Comparison of ENCODE assay signal across 39 cellular contexts in genomic region chrX:26007462-26007861, GRCh38.
"Had no signal": no experiment of that assay in that cellular context is flagged by ENCODE, and none has a peak within 500 bp of the region (broad histone marks: within the 10 kb centered on the region; RNA-seq: fewer than 3 reads in every experiment).

No MANE protein-coding gene starts in this region.

- H3K4me1 ChIP-seq: adrenal gland, ascending aorta, body of pancreas, breast epithelium had no signal

- FAIRE-seq: bronchial epithelial cell had no signal

- H3K36me3 Mint-ChIP-seq: activated naive CD4-positive, alpha-beta T cell treated with anti-CD3 and anti-CD28 coated beads, Interleukin-2, amount 10 ng/mL, durations not matched to agents 7 days and 5 days; activated naive CD4-positive, alpha-beta T cell treated with anti-CD3 and anti-CD28 coated beads, Interleukin-2, amount 50 U/mL, for 24 hours; activated naive CD4-positive, alpha-beta T cell treated with anti-CD3 and anti-CD28 coated beads, Interleukin-2, amount 50 U/mL, for 72 hours; activated naive CD8-positive, alpha-beta T cell; activated naive CD8-positive, alpha-beta T cell treated with anti-CD3 and anti-CD28 coated beads for 36 hours; activated naive CD8-positive, alpha-beta T cell treated with anti-CD3 and anti-CD28 coated beads, Interleukin-2, amount 10 ng/mL, durations not matched to agents 7 days and 5 days; brain had no signal

- H3K27me3 ChIP-seq: ascending aorta, body of pancreas, brain microvascular endothelial cell, breast epithelium, cardiac muscle cell had no signal

- H3K27me3 Mint-ChIP-seq: activated naive CD4-positive, alpha-beta T cell treated with anti-CD3 and anti-CD28 coated beads, Interleukin-2, amount 10 ng/mL, durations not matched to agents 7 days and 5 days; activated naive CD4-positive, alpha-beta T cell treated with anti-CD3 and anti-CD28 coated beads, Interleukin-2, amount 50 U/mL, for 24 hours; activated naive CD8-positive, alpha-beta T cell; activated naive CD8-positive, alpha-beta T cell treated with anti-CD3 and anti-CD28 coated beads for 36 hours; activated naive CD8-positive, alpha-beta T cell treated with anti-CD3 and anti-CD28 coated beads, Interleukin-2, amount 10 ng/mL, durations not matched to agents 7 days and 5 days; activated naive CD8-positive, alpha-beta T cell treated with anti-CD3 and anti-CD28 coated beads, Interleukin-2, amount 50 U/mL, for 24 hours; activated T-helper 17 cell treated with anti-CD3 and anti-CD28 coated beads, Interleukin-2, amount 50 U/mL, for 72 hours; central memory CD8-positive, alpha-beta T cell had no signal

- H3K9me3 Mint-ChIP-seq: activated naive CD8-positive, alpha-beta T cell treated with anti-CD3 and anti-CD28 coated beads for 36 hours; activated T-cell treated with anti-CD3 and anti-CD28 coated beads, Interleukin-2, amount 50 U/mL, for 24 hours had no signal

- H3K4me3 ChIP-seq: adrenal gland, ascending aorta, body of pancreas, breast epithelium, cardiac muscle cell had no signal

- H3K36me3 ChIP-seq: adrenal gland, ascending aorta, brain microvascular endothelial cell, breast epithelium, cardiac muscle cell had no signal

- H3K27ac Mint-ChIP-seq: activated naive CD4-positive, alpha-beta T cell treated with anti-CD3 and anti-CD28 coated beads for 36 hours; activated naive CD4-positive, alpha-beta T cell treated with anti-CD3 and anti-CD28 coated beads, Interleukin-2, amount 10 ng/mL, durations not matched to agents 7 days and 5 days; activated naive CD4-positive, alpha-beta T cell treated with anti-CD3 and anti-CD28 coated beads, Interleukin-2, amount 50 U/mL, for 24 hours; activated naive CD4-positive, alpha-beta T cell treated with anti-CD3 and anti-CD28 coated beads, Interleukin-2, amount 50 U/mL, for 72 hours; activated naive CD8-positive, alpha-beta T cell; activated naive CD8-positive, alpha-beta T cell treated with anti-CD3 and anti-CD28 coated beads for 36 hours; activated naive CD8-positive, alpha-beta T cell treated with anti-CD3 and anti-CD28 coated beads, Interleukin-2, amount 10 ng/mL, durations not matched to agents 7 days and 5 days; activated naive CD8-positive, alpha-beta T cell treated with anti-CD3 and anti-CD28 coated beads, Interleukin-2, amount 50 U/mL, for 24 hours; activated T-cell treated with anti-CD3 and anti-CD28 coated beads, Interleukin-2, amount 50 U/mL, for 24 hours; activated T-cell treated with anti-CD3 and anti-CD28 coated beads, Interleukin-2, amount 50 U/mL, for 72 hours; activated T-helper 1 cell treated with anti-CD3 and anti-CD28 coated beads, Interleukin-12 subunit alpha, Interleukin-12 subunit beta, Interleukin-2, Interleukin-4 antibody, amounts not matched to agents 30 ng/mL and 10 ng/mL and 1 ng/mL, durations not matched to agents 14 hours and 24 hours and 36 hours; activated T-helper 17 cell treated with anti-CD3 and anti-CD28 coated beads, Interleukin-2, amount 50 U/mL, for 72 hours; activated T-helper 2 cell treated with anti-CD3 and anti-CD28 coated beads, Interferon-gamma antibody, Interleukin-2, Interleukin-4, amounts not matched to agents 10 μg/mL and 5 μg/mL and 100 μg/mL, durations not matched to agents 14 hours and 24 hours and 36 hours; brain had no signal

- DNase-seq: activated effector memory CD4-positive, alpha-beta T cell treated with anti-CD3 and anti-CD28 coated beads, Interleukin-2, amount 50 U/mL, for 16 hours; activated effector memory CD4-positive, alpha-beta T cell treated with Interleukin-2 at 50 U/mL for 16 hours; activated gamma-delta T cell; activated gamma-delta T cell treated with Interleukin-2 at 50 U/mL for 16 hours; activated naive CD4-positive, alpha-beta T cell; activated naive CD4-positive, alpha-beta T cell treated with anti-CD3 and anti-CD28 coated beads for 36 hours; activated naive CD4-positive, alpha-beta T cell treated with anti-CD3 and anti-CD28 coated beads, Interleukin-2, amount 10 ng/mL, durations not matched to agents 7 days and 5 days; activated naive CD4-positive, alpha-beta T cell treated with anti-CD3 and anti-CD28 coated beads, Interleukin-2, amount 50 U/mL, for 16 hours; activated naive CD4-positive, alpha-beta T cell treated with Interleukin-2 at 50 U/mL for 16 hours; activated naive CD8-positive, alpha-beta T cell treated with anti-CD3 and anti-CD28 coated beads for 36 hours; activated naive CD8-positive, alpha-beta T cell treated with anti-CD3 and anti-CD28 coated beads, Interleukin-2, amount 10 ng/mL, durations not matched to agents 7 days and 5 days; activated naive CD8-positive, alpha-beta T cell treated with anti-CD3 and anti-CD28 coated beads, Interleukin-2, amount 50 U/mL, for 24 hours; activated T-cell treated with anti-CD3 and anti-CD28 coated beads, Interleukin-2, amount 50 U/mL, for 1 hour; activated T-cell treated with anti-CD3 and anti-CD28 coated beads, Interleukin-2, amount 50 U/mL, for 24 hours; activated T-cell treated with anti-CD3 and anti-CD28 coated beads, Interleukin-2, amount 50 U/mL, for 4 hours; activated T-cell treated with anti-CD3 and anti-CD28 coated beads, Interleukin-2, amount 50 U/mL, for 48 hours; activated T-cell treated with anti-CD3 and anti-CD28 coated beads, Interleukin-2, amount 50 U/mL, for 72 hours; adrenal gland; amniotic stem cell; amygdala; anterior cingulate cortex; aorta; body of pancreas; brain microvascular endothelial cell; caudate nucleus; central memory CD4-positive, alpha-beta T cell; cerebellar nuclear complex had no signal

- H3K27ac ChIP-seq: adrenal gland, ascending aorta, body of pancreas, brain microvascular endothelial cell, breast epithelium, cardiac muscle cell had no signal

- H3K4me3 Mint-ChIP-seq: activated naive CD4-positive, alpha-beta T cell treated with anti-CD3 and anti-CD28 coated beads for 36 hours; activated naive CD4-positive, alpha-beta T cell treated with anti-CD3 and anti-CD28 coated beads, Interleukin-2, amount 10 ng/mL, durations not matched to agents 7 days and 5 days; activated naive CD4-positive, alpha-beta T cell treated with anti-CD3 and anti-CD28 coated beads, Interleukin-2, amount 50 U/mL, for 24 hours; activated naive CD8-positive, alpha-beta T cell; activated naive CD8-positive, alpha-beta T cell treated with anti-CD3 and anti-CD28 coated beads for 36 hours; activated naive CD8-positive, alpha-beta T cell treated with anti-CD3 and anti-CD28 coated beads, Interleukin-2, amount 10 ng/mL, durations not matched to agents 7 days and 5 days; activated naive CD8-positive, alpha-beta T cell treated with anti-CD3 and anti-CD28 coated beads, Interleukin-2, amount 50 U/mL, for 24 hours; activated T-cell treated with anti-CD3 and anti-CD28 coated beads, Interleukin-2, amount 50 U/mL, for 24 hours; activated T-cell treated with anti-CD3 and anti-CD28 coated beads, Interleukin-2, amount 50 U/mL, for 4 hours; activated T-cell treated with anti-CD3 and anti-CD28 coated beads, Interleukin-2, amount 50 U/mL, for 72 hours; activated T-helper 1 cell treated with anti-CD3 and anti-CD28 coated beads, Interleukin-12 subunit alpha, Interleukin-12 subunit beta, Interleukin-2, Interleukin-4 antibody, amounts not matched to agents 30 ng/mL and 10 ng/mL and 1 ng/mL, durations not matched to agents 14 hours and 24 hours and 36 hours; activated T-helper 17 cell treated with anti-CD3 and anti-CD28 coated beads, Interleukin-2, amount 50 U/mL, for 72 hours; brain; central memory CD8-positive, alpha-beta T cell had no signal

- H3K9me3 ChIP-seq: adrenal gland, ascending aorta, body of pancreas, breast epithelium had no signal

- H3K4me1 Mint-ChIP-seq: activated naive CD4-positive, alpha-beta T cell treated with anti-CD3 and anti-CD28 coated beads, Interleukin-2, amount 10 ng/mL, durations not matched to agents 7 days and 5 days; activated naive CD4-positive, alpha-beta T cell treated with anti-CD3 and anti-CD28 coated beads, Interleukin-2, amount 50 U/mL, for 24 hours; activated naive CD8-positive, alpha-beta T cell treated with anti-CD3 and anti-CD28 coated beads for 36 hours; activated naive CD8-positive, alpha-beta T cell treated with anti-CD3 and anti-CD28 coated beads, Interleukin-2, amount 10 ng/mL, durations not matched to agents 7 days and 5 days; activated naive CD8-positive, alpha-beta T cell treated with anti-CD3 and anti-CD28 coated beads, Interleukin-2, amount 50 U/mL, for 24 hours; activated T-helper 17 cell treated with anti-CD3 and anti-CD28 coated beads, Interleukin-2, amount 50 U/mL, for 72 hours; brain; central memory CD8-positive, alpha-beta T cell had no signal

- ATAC-seq: activated naive CD4-positive, alpha-beta T cell treated with anti-CD3 and anti-CD28 coated beads, Interleukin-2, amount 50 U/mL, for 72 hours; activated naive CD8-positive, alpha-beta T cell treated with anti-CD3 and anti-CD28 coated beads, Interleukin-2, amount 50 U/mL, for 24 hours; activated T-cell treated with anti-CD3 and anti-CD28 coated beads, Interleukin-2, amount 50 U/mL, for 4 hours; activated T-cell treated with anti-CD3 and anti-CD28 coated beads, Interleukin-2, amount 50 U/mL, for 72 hours; activated T-helper 17 cell treated with anti-CD3 and anti-CD28 coated beads, Interleukin-2, amount 50 U/mL, for 72 hours; body of pancreas had no signal
